Comparison of ENCODE assay signal across 8 cellular contexts in the genomic region with DNA sequence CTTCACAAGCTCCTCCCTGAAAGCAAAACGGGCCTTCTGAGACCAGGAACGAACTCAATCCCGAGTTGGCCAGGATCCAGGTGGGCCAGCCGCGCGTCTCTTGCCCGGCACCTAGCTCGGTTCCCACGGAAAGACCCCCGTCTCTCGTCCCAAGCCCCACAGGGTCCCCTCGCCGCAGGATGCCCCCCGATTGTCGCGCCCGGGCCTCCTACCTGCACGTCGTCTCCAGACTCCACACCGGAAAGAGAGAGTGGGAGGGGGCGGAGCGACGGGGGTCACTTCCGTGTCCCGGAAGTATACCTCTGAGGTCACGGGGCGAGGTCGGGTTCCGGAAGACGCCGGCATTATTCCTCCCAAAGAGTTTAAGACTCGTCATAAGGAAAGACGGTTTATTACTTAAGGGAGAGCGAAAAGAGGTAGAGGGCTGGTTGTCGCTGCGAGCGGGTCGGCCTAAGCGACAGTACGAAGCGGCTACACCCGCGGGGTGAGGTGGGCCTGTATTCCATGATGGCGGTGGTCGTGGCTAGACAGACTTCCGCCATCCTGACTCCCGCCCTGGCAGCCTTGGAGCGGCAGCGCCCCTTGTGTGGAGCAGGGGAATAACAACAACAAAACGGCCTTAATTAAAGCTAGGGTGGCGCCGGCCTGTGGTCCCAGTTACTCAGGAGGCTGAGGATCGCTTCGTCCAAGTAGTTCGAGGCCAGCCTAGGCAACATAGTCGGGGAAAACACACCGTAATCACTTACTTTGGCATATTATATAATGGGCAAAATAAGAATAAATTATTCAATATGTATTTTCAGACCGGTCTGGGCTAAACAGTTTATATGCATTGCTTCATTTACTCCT. TPM values are rescaled to one million over a fixed set of nuclear protein-coding genes. Genes with fewer than 3 reads are reported as not detected.
A peak's percentile ranks its signal among the peaks of the same experiment; 100 is the strongest.
DNase-seq lines count a peak whose midpoint lies in the region; ATAC-seq and TF ChIP-seq lines count a peak whose summit lies in the region.

A gene (minus strand): TSS at position 249 of the 849 bp plus-strand sequence. CDS start 2,006 bp downstream, outside the sequence.

- H3K4me1 Mint-ChIP-seq in activated naive CD4-positive, alpha-beta T cell treated with anti-CD3 and anti-CD28 coated beads, Interleukin-2, amount 50 U/mL, for 24 hours: peaks cover 28% of the 10 kb centered on the region
- H3K4me1 Mint-ChIP-seq in glutamatergic neuron (ENCODE audit: low read depth, unreplicated experiment): peaks cover 31% of the 10 kb centered on the region

- H3K27me3 Mint-ChIP-seq in activated naive CD4-positive, alpha-beta T cell treated with anti-CD3 and anti-CD28 coated beads, Interleukin-2, amount 50 U/mL, for 24 hours: no peaks in the 10 kb centered on the region
- H3K27me3 Mint-ChIP-seq in glutamatergic neuron (ENCODE audit: unreplicated experiment): peaks cover 11% of the 10 kb centered on the region

- WGBS in SK-N-SH (ENCODE audit: low lambda C conversion rate): 2% methylated on average over 48 of the region's 58 CpGs
- WGBS in ovary, 3 donors: 3 to 4% (median 3%) methylated on average over 55 to 58 of the region's 58 CpGs
- 5 to 8% methylated on average over 28 to 54 of the region's 58 CpGs for WGBS in thyroid gland, 2 donors

- H3K4me1 ChIP-seq in SK-N-SH (ENCODE audit: control insufficient read depth in 1 of 2, insufficient read depth in 2 of 2, low read depth in 1 of 2, low read length in 1 of 2) (peaks cover 17 to 19% of the 10 kb centered on the region in 2 experiments; a peak in 3 of 4 replicates), ovary (ENCODE audit: insufficient read depth) (peaks cover 3% of the 10 kb centered on the region), thyroid gland (peaks cover 9 to 13% of the 10 kb centered on the region in 2 donors)

- ATAC-seq in HG02588 (IDR thresholded peaks at IDR 0.05; ENCODE audit: unreplicated experiment): peak; percentile 92

- peaks cover 44% of the 10 kb centered on the region for H4K20me1 ChIP-seq in SK-N-SH (ENCODE audit: insufficient read depth)

- peak within 1 kb of the TSS; percentile 98 for H3K4me3 Mint-ChIP-seq in activated naive CD4-positive, alpha-beta T cell treated with anti-CD3 and anti-CD28 coated beads, Interleukin-2, amount 50 U/mL, for 24 hours
- peak within 1 kb of the TSS; percentile 92 for H3K4me3 Mint-ChIP-seq in glutamatergic neuron (ENCODE audit: unreplicated experiment)

- peaks cover 36 to 38% of the 10 kb centered on the region in 2 experiments for H3K36me3 ChIP-seq in SK-N-SH (replicated peaks in 1 of 2; ENCODE audit: control insufficient read depth in 1 of 2, insufficient read depth in 2 of 2, low read length in 1 of 2)
- no peaks in the 10 kb centered on the region for H3K36me3 ChIP-seq in ovary
- H3K36me3 ChIP-seq in thyroid gland: peaks cover 28% of the 10 kb centered on the region in 2 donors

- POLR2A ChIA-PET in SK-N-SH (lab: Yijun Ruan, JAX): interaction anchor here (0.6 to 1.6 kb wide), 17 partner anchors 10 to 449 kb away, joined by 3 to 16 read pairs (median 3); a partner anchor contains a TSS

- TF ChIP-seq POLR2A in GM10847 (IDR thresholded peaks at IDR 0.05; ENCODE audit: extremely low read depth, insufficient read length): peak; percentile 97
- peak; percentile 83 for TF ChIP-seq POLR2A in ovary (IDR thresholded peaks at IDR 0.05)
- peak in 1 of 2 donors; percentile 87 for TF ChIP-seq POLR2A in thyroid gland (IDR thresholded peaks at IDR 0.05)

- H3F3A ChIP-seq in SK-N-SH (replicated peaks; ENCODE audit: insufficient read depth): peaks cover 39% of the 10 kb centered on the region

- H3K36me3 Mint-ChIP-seq in activated naive CD4-positive, alpha-beta T cell treated with anti-CD3 and anti-CD28 coated beads, Interleukin-2, amount 50 U/mL, for 24 hours: peaks cover 35% of the 10 kb centered on the region
- H3K36me3 Mint-ChIP-seq in glutamatergic neuron (ENCODE audit: unreplicated experiment): peaks cover 6% of the 10 kb centered on the region

- H3K27ac ChIP-seq in SK-N-SH (ENCODE audit: low read depth in 2 of 2, low read length in 1 of 2) (peak within 1 kb of the TSS; percentile 93 to 97), ovary (peak within 1 kb of the TSS; percentile 82 to 94), thyroid gland (peak within 1 kb of the TSS; percentile 95 to 99 (median 96))

- peaks cover 45% of the 10 kb centered on the region for H3K79me2 ChIP-seq in SK-N-SH (ENCODE audit: insufficient read depth)

- TF ChIP-seq EP300 in SK-N-SH (IDR thresholded peaks at IDR 0.05; ENCODE audit: borderline replicate concordance in 1 of 2, low read depth in 1 of 2, low read length in 1 of 2) (no peak; a peak in 2 of 4 replicates), ovary (IDR thresholded peaks at IDR 0.05) (peak; percentile 31)

- H3K9ac ChIP-seq in SK-N-SH: peak within 1 kb of the TSS; percentile 99

- DNase-seq in NCI-H1048 (lab: John Stamatoyannopoulos, UW) (peak; percentile 81), SK-N-SH (peak; percentile 94), glutamatergic neuron (peak; percentile 93), ovary (peak; percentile 93 to 96 (median 95)), thyroid gland (peak; percentile 94 to 95)

- peak within 1 kb of the TSS; percentile 95 for H3K4me2 ChIP-seq in SK-N-SH

- CTCF ChIA-PET in SK-N-SH (lab: Yijun Ruan, JAX): interaction anchor here (0.5 to 2.1 kb wide), 32 partner anchors 8 to 397 kb away, joined by 3 to 19 read pairs (median 4); a partner anchor contains a TSS

- H3K27me3 ChIP-seq in SK-N-SH (ENCODE audit: insufficient read depth) (no peaks in the 10 kb centered on the region), ovary (no peaks in the 10 kb centered on the region), thyroid gland (no peaks in the 10 kb centered on the region)

- peak; percentile 82 for TF ChIP-seq CTCF in SK-N-SH (IDR thresholded peaks at IDR 0.05)
- TF ChIP-seq CTCF in glutamatergic neuron (IDR thresholded peaks at IDR 0.05; ENCODE audit: partially characterized antibody, unreplicated experiment): peak; percentile 92
- peak; percentile 95 to 98 (median 97) for TF ChIP-seq CTCF in ovary (IDR thresholded peaks at IDR 0.05)
- peak; percentile 65 to 96 (median 92) for TF ChIP-seq CTCF in thyroid gland (IDR thresholded peaks at IDR 0.05)

- peak within 1 kb of the TSS; percentile 55; the same call in 1 of the 2 replicates for H2AFZ ChIP-seq in SK-N-SH (ENCODE audit: low read depth)

- peaks cover 6% of the 10 kb centered on the region; the same call in 1 of the 2 replicates for H3K9me3 ChIP-seq in SK-N-SH
- H3K9me3 ChIP-seq in ovary: no peaks in the 10 kb centered on the region
- H3K9me3 ChIP-seq in thyroid gland: no peaks in the 10 kb centered on the region

- H3K27ac Mint-ChIP-seq in activated naive CD4-positive, alpha-beta T cell treated with anti-CD3 and anti-CD28 coated beads, Interleukin-2, amount 50 U/mL, for 24 hours: peak within 1 kb of the TSS; percentile 100
- peak within 1 kb of the TSS; percentile 100 for H3K27ac Mint-ChIP-seq in glutamatergic neuron (ENCODE audit: unreplicated experiment)

- TF ChIP-seq RAD21 in SK-N-SH (IDR thresholded peaks at IDR 0.05; ENCODE audit: low read length): no peak

- H3K4me3 ChIP-seq in SK-N-SH (ENCODE audit: low read depth in 2 of 2, low read length in 1 of 2): peak within 1 kb of the TSS; percentile 88 to 98
- peak within 1 kb of the TSS; percentile 73 for H3K4me3 ChIP-seq in ovary
- H3K4me3 ChIP-seq in thyroid gland (replicated peaks in 1 of 3): peak within 1 kb of the TSS; percentile 43 to 69 (median 49)

- intact Hi-C loops in ovary (cut with DNase I): loop anchor here in 3 of 4 donors (10.0 kb wide), 2 partner anchors 315 to 395 kb away; a partner anchor contains a TSS
- intact Hi-C loops in thyroid gland (cut with DNase I): no loop called here

- no peaks in the 10 kb centered on the region for H3K9me2 ChIP-seq in SK-N-SH

- no peaks in the 10 kb centered on the region for H3K9me3 Mint-ChIP-seq in activated naive CD4-positive, alpha-beta T cell treated with anti-CD3 and anti-CD28 coated beads, Interleukin-2, amount 50 U/mL, for 24 hours
- peaks cover 8% of the 10 kb centered on the region for H3K9me3 Mint-ChIP-seq in glutamatergic neuron (ENCODE audit: unreplicated experiment)

TF ChIP-seq in SK-N-SH, 30 proteins besides CTCF, POLR2A, EP300 and RAD21 (continues in another document):
- no peak for TF ChIP-seq GATA2 (CRISPR knock-in tag; IDR thresholded peaks at IDR 0.05)
- TF ChIP-seq, protein P1, sequence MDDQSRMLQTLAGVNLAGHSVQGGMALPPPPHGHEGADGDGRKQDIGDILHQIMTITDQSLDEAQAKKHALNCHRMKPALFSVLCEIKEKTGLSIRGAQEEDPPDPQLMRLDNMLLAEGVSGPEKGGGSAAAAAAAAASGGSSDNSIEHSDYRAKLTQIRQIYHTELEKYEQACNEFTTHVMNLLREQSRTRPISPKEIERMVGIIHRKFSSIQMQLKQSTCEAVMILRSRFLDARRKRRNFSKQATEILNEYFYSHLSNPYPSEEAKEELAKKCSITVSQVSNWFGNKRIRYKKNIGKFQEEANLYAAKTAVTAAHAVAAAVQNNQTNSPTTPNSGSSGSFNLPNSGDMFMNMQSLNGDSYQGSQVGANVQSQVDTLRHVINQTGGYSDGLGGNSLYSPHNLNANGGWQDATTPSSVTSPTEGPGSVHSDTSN (IDR thresholded peaks at IDR 0.05): 0 out of 2 replicates have a peak, but pooled peaks have one; percentile 7
- peak; percentile 4; the same call in 1 of the 2 replicates for TF ChIP-seq RFX5 (IDR thresholded peaks at IDR 0.05; ENCODE audit: low read length)
- TF ChIP-seq TEAD4 (IDR thresholded peaks at IDR 0.05; ENCODE audit: borderline replicate concordance, insufficient read depth): no peak
- TF ChIP-seq ELF1 (IDR thresholded peaks at IDR 0.05): peak; percentile 92
- peak; percentile 86 for TF ChIP-seq NFIC (IDR thresholded peaks at IDR 0.05; ENCODE audit: borderline replicate concordance)

RNA-seq across cellular contexts. Expression of the gene that starts here (rescaled TPM):
- polyA plus RNA-seq in SK-N-SH (2012; rRNA removed) (10,227 and 11,441 TPM in 2 replicates), ovary (1,000 to 10,000 TPM; 2,234 to 8,183 TPM)
- polyA plus RNA-seq in SK-N-SH (2012; cell fraction: cytosol; rRNA removed): 12,920 and 13,251 TPM in 2 replicates
- polyA plus RNA-seq in SK-N-SH (2012; cell fraction: nucleus; rRNA removed): 1,878 and 2,730 TPM in 2 replicates
- total RNA-seq in glutamatergic neuron (ENCODE audit: unreplicated experiment) (1,465 TPM), ovary (1,000 to 10,000 TPM; 2,727 to 9,295 (median 4,211) TPM), thyroid gland (1,000 to 10,000 TPM; 2,017 to 5,540 (median 2,786) TPM)

Comparison
In these comparisons a context has a peak if more than half of its experiments do, and no peak if none do; other contexts are left out.
1. Peak in every context shown above with its lines: DNase-seq, ATAC-seq, H3K4me3 ChIP-seq and H3K27ac ChIP-seq.